9 cellular contexts compared by ENCODE assay signal in genomic region chr5:80192507-80193241, GRCh38.
DNase-seq lines count a peak whose midpoint lies in the region; ATAC-seq, FAIRE-seq and TF ChIP-seq lines count a peak whose summit lies in the region.
"Had no signal": no experiment of that assay in that cellular context is flagged by ENCODE, and none has a peak within 500 bp of the region (broad histone marks: within the 10 kb centered on the region; RNA-seq: fewer than 3 reads in every experiment).

No MANE protein-coding gene starts in this region.

- peak; percentile 71 for ATAC-seq in HepG2
- ATAC-seq in GM18873 (IDR thresholded peaks at IDR 0.05; ENCODE audit: low FRiP score, unreplicated experiment), result no peak

- H3K27ac ChIP-seq in adrenal gland (peak overlapping the region; percentile 44 to 88 (median 78)), HepG2 (ENCODE audit: extremely low read length, insufficient read depth, low read length) (no peak overlapping the region), temporal lobe (ENCODE audit: low read depth, low read length) (peak overlapping the region; percentile 74)

- H3K79me2 ChIP-seq in HepG2 (ENCODE audit: insufficient read depth, low read length), result peaks cover 40% of the 10 kb centered on the region

- TF ChIP-seq POLR2A in adrenal gland (IDR thresholded peaks at IDR 0.05) (peak in 1 of 2 donors; percentile 47), HepG2 (IDR thresholded peaks at IDR 0.05; ENCODE audit: insufficient read depth in 1 of 2, low read depth in 2 of 2, low read length in 2 of 2) (no peak)

- CTCF ChIA-PET in HepG2 (lab: Yijun Ruan, JAX; ENCODE audit: low intra/inter-chr PET ratio, low total read pairs), result no interaction called here

- BruUV-seq in HepG2 (replicated peaks; lab: Mats Ljungman, UMichigan), result no TSS peak

- TF ChIP-seq RAD21 in HepG2 (CRISPR knock-in tag; IDR thresholded peaks at IDR 0.05), result no peak

- H3K36me3 ChIP-seq in adrenal gland (replicated peaks in 1 of 2) (no peaks in the 10 kb centered on the region), HepG2 (replicated peaks in 1 of 2; ENCODE audit: control insufficient read depth in 1 of 2, insufficient read depth in 2 of 2, low read length in 2 of 2) (peaks cover 2 to 6% of the 10 kb centered on the region in 2 experiments; a peak in 2 of 5 replicates)

- H3K4me2 ChIP-seq in HepG2 (ENCODE audit: low read depth, low read length), result no peak overlapping the region

- POLR2A ChIA-PET in HepG2 (lab: Yijun Ruan, JAX), result interaction anchor here (1.0 to 1.6 kb wide), 2 partner anchors 12 to 87 kb away, joined by 3 to 12 read pairs; no protein-coding TSS in a partner anchor

- H3K27me3 ChIP-seq in adrenal gland (no peaks in the 10 kb centered on the region), HepG2 (ENCODE audit: control insufficient read depth in 1 of 2, insufficient read depth in 2 of 2, low read length in 2 of 2) (no peaks in the 10 kb centered on the region)

- no peak overlapping the region for H2AFZ ChIP-seq in HepG2 (ENCODE audit: low read length)

- whole genome bisulfite sequencing in adrenal gland, 4 donors, result 23 to 43% (median 26%) methylated on average over 10 to 11 of the region's 11 CpGs
- 83% methylated on average over 11 of the region's 11 CpGs for WGBS in HepG2 (ENCODE audit: low lambda C conversion rate)

- H3K9ac ChIP-seq in HepG2 (ENCODE audit: insufficient read depth, low read depth, low read length), result no peak overlapping the region

- DNase-seq in NCI-H1694 treated with DMSO at 0.1 percent for 48 hours (lab: John Stamatoyannopoulos, UW), result peak; percentile 12
- DNase-seq in NCI-H1694 (lab: John Stamatoyannopoulos, UW), result no peak
- peak; percentile 52 to 88 (median 77) for DNase-seq in adrenal gland
- peak; percentile 31 for DNase-seq in HepG2 (ENCODE audit: low spot score)
- DNase-seq in NCI-H2227 treated with DMSO at 0.1 percent for 48 hours (lab: John Stamatoyannopoulos, UW), result no peak
- no peak for DNase-seq in DMS53 treated with DMSO at 0.1 percent for 48 hours (lab: John Stamatoyannopoulos, UW; ENCODE audit: unreplicated experiment)
- DNase-seq: 8988T had no signal

- no peak for TF ChIP-seq EP300 in HepG2 (IDR thresholded peaks at IDR 0.05; ENCODE audit: low read depth in 2 of 2, low read length in 2 of 2)
- TF ChIP-seq EP300 in HepG2 (CRISPR knock-in tag; IDR thresholded peaks at IDR 0.05; ENCODE audit: borderline replicate concordance), result no peak

- H3K4me3 ChIP-seq in adrenal gland (no peak overlapping the region), HepG2 (replicated peaks in 1 of 3; ENCODE audit: insufficient read depth in 1 of 3, low read depth in 2 of 3, low read length in 3 of 3) (no peak overlapping the region)

- in situ Hi-C loops in HepG2 (cut with HindIII; ENCODE audit: extremely low pct_ligation_motif_present, low pct_unique_long_range_greater_than_20kb), result no loop called here

- no peaks in the 10 kb centered on the region for H4K20me1 ChIP-seq in HepG2 (ENCODE audit: insufficient read depth, low read length)

- H3K9me3 ChIP-seq in adrenal gland (replicated peaks in 1 of 3) (no peaks in the 10 kb centered on the region), HepG2 (ENCODE audit: low read length) (no peaks in the 10 kb centered on the region)

- intact Hi-C loops in adrenal gland (cut with DNase I), result no loop called here
- intact Hi-C loops in HepG2 (cut with micrococcal nuclease; ENCODE audit: unreplicated experiment), result no loop called here

- H3K4me1 ChIP-seq in adrenal gland (replicated peaks in 1 of 2) (peaks cover 44 to 66% of the 10 kb centered on the region in 2 donors), HepG2 (ENCODE audit: insufficient read depth, low read length) (peaks cover 50% of the 10 kb centered on the region)

- peak; percentile 72 for FAIRE-seq in HepG2 (lab: Jason Lieb, UNC)

- no peak for TF ChIP-seq CTCF in adrenal gland (IDR thresholded peaks at IDR 0.05)
- TF ChIP-seq CTCF in HepG2 (CRISPR knock-in tag; IDR thresholded peaks at IDR 0.05), result no peak

TF ChIP-seq in HepG2, 621 proteins besides CTCF, POLR2A, EP300 and RAD21:
- TF ChIP-seq PAXIP1 (CRISPR knock-in tag; conservative IDR thresholded peaks at IDR 0.05) (no peak), RAD51 (IDR thresholded peaks at IDR 0.05; ENCODE audit: borderline replicate concordance) (peak; percentile 33; the same call in 1 of the 2 replicates), USF2 (IDR thresholded peaks at IDR 0.05; ENCODE audit: low read depth, low read length) (peak; percentile 30), USF2 (CRISPR knock-in tag; IDR thresholded peaks at IDR 0.05; ENCODE audit: borderline replicate concordance) (peak; percentile 47; the same call in 1 of the 2 replicates), NR2F2 (IDR thresholded peaks at IDR 0.05; ENCODE audit: borderline replicate concordance, low read depth) (0 out of 2 replicates have a peak, but pooled peaks have one; percentile 26), TEAD3 (CRISPR knock-in tag; optimal IDR thresholded peaks at IDR 0.05; ENCODE audit: borderline replicate concordance) (peak; percentile 49), TFDP2 (CRISPR knock-in tag; IDR thresholded peaks at IDR 0.05) (no peak), ZNF207 (IDR thresholded peaks at IDR 0.05; ENCODE audit: borderline replicate concordance) (no peak), RXRB (CRISPR knock-in tag; IDR thresholded peaks at IDR 0.05; ENCODE audit: borderline replicate concordance) (no peak)

Comparison
In these comparisons a context has a peak if more than half of its experiments do, and no peak if none do; other contexts are left out.
1. DNase-seq: peak in NCI-H1694 treated with DMSO at 0.1 percent for 48 hours (single experiment), adrenal gland (7 of 7) and HepG2 (single experiment); none in NCI-H1694 (single experiment), NCI-H2227 treated with DMSO at 0.1 percent for 48 hours (single experiment) and DMS53 treated with DMSO at 0.1 percent for 48 hours (single experiment).